Comparison of ENCODE assay signal across 21 cellular contexts in genomic region chr10:23877791-23878190, GRCh38.
DNase-seq lines count a peak whose midpoint lies in the region; FAIRE-seq and TF ChIP-seq lines count a peak whose summit lies in the region.
"Had no signal": no experiment of that assay in that cellular context is flagged by ENCODE, and none has a peak within 500 bp of the region (broad histone marks: within the 10 kb centered on the region; RNA-seq: fewer than 3 reads in every experiment).

No MANE protein-coding gene starts in this region.

- POLR2A ChIA-PET in H1 (lab: Charles Lee; ENCODE audit: partially characterized antibody), result no interaction called here

- H2AK5ac ChIP-seq in H1 (ENCODE audit: low read depth, low read length) (no peak overlapping the region), neuronal stem cell (ENCODE audit: low read depth, low read length) (no peak overlapping the region)

- no peak for TF ChIP-seq EP300 in H1 (IDR thresholded peaks at IDR 0.05; ENCODE audit: borderline replicate concordance in 1 of 2, low read depth in 2 of 2, low read length in 2 of 2)

- no peak overlapping the region for H2BK15ac ChIP-seq in H1 (ENCODE audit: low read length)
- no peak overlapping the region for H2BK15ac ChIP-seq in neuronal stem cell (ENCODE audit: low read length)

- no peak overlapping the region for H2BK20ac ChIP-seq in H1 (ENCODE audit: low read length)

- H3K4me3 ChIP-seq in H1 (ENCODE audit: extremely low read depth in 1 of 4, insufficient read depth in 2 of 4, low read depth in 3 of 4, low read length in 4 of 4), result no peak overlapping the region
- no peak overlapping the region for H3K4me3 ChIP-seq in neuronal stem cell (ENCODE audit: low read length in 2 of 2)
- H3K4me3 ChIP-seq: BLaER1, GM12878 had no signal

- H4K8ac ChIP-seq in H1 (ENCODE audit: extremely low read depth, insufficient read depth, low read length) (no peak overlapping the region), neuronal stem cell (ENCODE audit: low read depth, low read length) (no peak overlapping the region)

- H4K20me1 ChIP-seq in H1 (replicated peaks in 1 of 2; ENCODE audit: control insufficient read depth in 1 of 2, insufficient read depth in 2 of 2, low read length in 2 of 2), result no peaks in the 10 kb centered on the region
- H4K20me1 ChIP-seq: BLaER1 had no signal

- no peak overlapping the region for H3K4ac ChIP-seq in H1 (replicated peaks; ENCODE audit: insufficient read length, low read depth, low read length)
- peak overlapping the region; percentile 38 for H3K4ac ChIP-seq in neuronal stem cell (ENCODE audit: low read length)

- H3K27ac ChIP-seq in H1 (ENCODE audit: low read depth, low read length) (no peak overlapping the region), neuronal stem cell (replicated peaks; ENCODE audit: low read length) (no peak overlapping the region)
- H3K27ac ChIP-seq: BLaER1 had no signal

- TF ChIP-seq RAD21 in H1 (IDR thresholded peaks at IDR 0.05 in 1 of 2, conservative IDR thresholded peaks at IDR 0.05 in 1 of 2; ENCODE audit: low read depth in 2 of 2, low read length in 2 of 2), result no peak

- no peak overlapping the region for H2BK12ac ChIP-seq in H1 (ENCODE audit: low read depth, low read length)
- no peak overlapping the region for H2BK12ac ChIP-seq in neuronal stem cell (ENCODE audit: low read length)

- H2BK120ac ChIP-seq in H1 (replicated peaks; ENCODE audit: low read depth, low read length) (no peak overlapping the region), neuronal stem cell (ENCODE audit: low read depth, low read length) (no peak overlapping the region)

- no peak overlapping the region for H4K91ac ChIP-seq in H1 (replicated peaks; ENCODE audit: insufficient read length, low read length)
- H4K91ac ChIP-seq in neuronal stem cell (ENCODE audit: low read depth, low read length, poor library complexity), result no peak overlapping the region

- no peak overlapping the region for H3K56ac ChIP-seq in H1 (replicated peaks; ENCODE audit: insufficient read length, low read depth, low read length)

- H3K79me1 ChIP-seq in H1 (ENCODE audit: low read depth, low read length) (no peaks in the 10 kb centered on the region), neuronal stem cell (ENCODE audit: low read depth, low read length) (no peaks in the 10 kb centered on the region)

- H3K9ac ChIP-seq in H1 (replicated peaks in 1 of 4; ENCODE audit: extremely low read depth in 1 of 4, low read depth in 3 of 4, low read length in 3 of 4), result no peak overlapping the region
- no peak overlapping the region for H3K9ac ChIP-seq in neuronal stem cell (ENCODE audit: low read depth, low read length, poor library complexity)
- H3K9ac ChIP-seq: BLaER1 had no signal

- H3K27me3 ChIP-seq in H1 (replicated peaks in 1 of 4; ENCODE audit: control insufficient read depth in 3 of 4, extremely low read depth in 1 of 4, insufficient read depth in 3 of 4, low read length in 3 of 4) (no peaks in the 10 kb centered on the region), neuronal stem cell (ENCODE audit: control insufficient read depth in 3 of 3, insufficient read depth in 3 of 3, low read depth in 1 of 3, low read length in 3 of 3) (no peaks in the 10 kb centered on the region)
- H3K27me3 ChIP-seq: BE2C, BLaER1 had no signal

- TF ChIP-seq CTCF in H1 (IDR thresholded peaks at IDR 0.05; ENCODE audit: control extremely low read depth in 1 of 3, insufficient read depth in 1 of 3, low read depth in 1 of 3, low read length in 3 of 3), result no peak

- H3K23me2 ChIP-seq in H1 (ENCODE audit: low read depth, low read length), result no peaks in the 10 kb centered on the region

- H3K23ac ChIP-seq in H1 (ENCODE audit: insufficient read length) (no peak overlapping the region), neuronal stem cell (ENCODE audit: low read depth, low read length, poor library complexity) (no peak overlapping the region)

- TF ChIP-seq POLR2A in H1 (IDR thresholded peaks at IDR 0.05; ENCODE audit: control extremely low read depth in 1 of 2, low read depth in 2 of 2, low read length in 2 of 2), result no peak

- H2BK5ac ChIP-seq in H1 (ENCODE audit: low read depth, low read length), result no peak overlapping the region
- H2BK5ac ChIP-seq in neuronal stem cell (ENCODE audit: low read length), result no peak overlapping the region

- H3K36me3 ChIP-seq in H1 (ENCODE audit: control insufficient read depth in 2 of 4, insufficient read depth in 4 of 4, low read length in 3 of 4) (no peaks in the 10 kb centered on the region), neuronal stem cell (replicated peaks in 1 of 2; ENCODE audit: control insufficient read depth in 2 of 2, insufficient read depth in 2 of 2, low read length in 2 of 2) (no peaks in the 10 kb centered on the region)
- H3K36me3 ChIP-seq: BE2C, BLaER1 had no signal

- H3K4me2 ChIP-seq in H1 (ENCODE audit: insufficient read depth in 1 of 2, low read depth in 2 of 2, low read length in 2 of 2), result no peak overlapping the region
- H3K4me2 ChIP-seq in neuronal stem cell (ENCODE audit: insufficient read depth, low read length, poor library complexity, severe bottlenecking), result no peak overlapping the region
- H3K4me2 ChIP-seq: BLaER1 had no signal

- H2AFZ ChIP-seq in H1 (ENCODE audit: low read length) (0 out of 2 replicates have a peak overlapping the region, but pooled peaks have one; percentile 2), neuronal stem cell (ENCODE audit: low read length) (no peak overlapping the region)

- 95% methylated on average over 8 of the region's 8 CpGs; no CpG with 5 or more reads in 1 of the 2 experiments for WGBS in H1 (ENCODE audit: extremely low coverage in 1 of 2, insufficient coverage in 1 of 2, insufficient read length in 1 of 2, insufficient replicate concordance in 2 of 2, low coverage in 1 of 2, low lambda C conversion rate in 2 of 2, missing lambda C conversion rate in 1 of 2), 2 experiments
- no CpG with 5 or more reads among the region's 8 CpGs for WGBS in neuronal stem cell (ENCODE audit: extremely low coverage in 2 of 2, insufficient read length in 2 of 2, insufficient replicate concordance in 1 of 2), 2 donors

- CTCF ChIA-PET in H1 (lab: Charles Lee; ENCODE audit: partially characterized antibody), result no interaction called here

- H3K9me3 ChIP-seq in H1 (ENCODE audit: insufficient read depth in 2 of 2, low read depth in 1 of 2, low read length in 1 of 2) (no peaks in the 10 kb centered on the region), neuronal stem cell (replicated peaks in 1 of 2; ENCODE audit: control insufficient read depth in 2 of 2, insufficient read depth in 1 of 2, low read depth in 1 of 2, low read length in 2 of 2) (no peaks in the 10 kb centered on the region)
- H3K9me3 ChIP-seq: BE2C had no signal

- H3K4me1 ChIP-seq in H1 (replicated peaks in 1 of 4; ENCODE audit: control insufficient read depth in 3 of 4, insufficient read depth in 4 of 4, low read length in 3 of 4) (no peaks in the 10 kb centered on the region), neuronal stem cell (ENCODE audit: control insufficient read depth in 2 of 2, insufficient read depth in 1 of 2, low read depth in 1 of 2, low read length in 2 of 2) (no peaks in the 10 kb centered on the region)
- H3K4me1 ChIP-seq: BE2C had no signal

- FAIRE-seq in H1 (lab: Jason Lieb, UNC), result no peak
- FAIRE-seq: A204.1, D721Med, GM12878, GM12892, GM18507 had no signal

- H3K79me2 ChIP-seq in H1 (ENCODE audit: control insufficient read depth in 1 of 2, insufficient read depth in 2 of 2, low read length in 2 of 2), result no peaks in the 10 kb centered on the region

- H3K18ac ChIP-seq in H1 (ENCODE audit: extremely low read depth, low read length) (no peak overlapping the region), neuronal stem cell (ENCODE audit: low read length) (no peak overlapping the region)

- no peak overlapping the region for H3K14ac ChIP-seq in H1 (ENCODE audit: insufficient read length)
- no peak overlapping the region for H3K14ac ChIP-seq in neuronal stem cell (ENCODE audit: low read length)

- H4K5ac ChIP-seq in H1 (ENCODE audit: insufficient read length, low read depth, low read length), result no peak overlapping the region

- DNase-seq in ELF-1 (ENCODE audit: low read depth, low spot score) (peak; percentile 1), H1 (ENCODE audit: low read depth in 1 of 2, low spot score in 2 of 2) (no peak), neuronal stem cell (ENCODE audit: low spot score) (no peak), NOMO-1 treated with dmso at 0.1 percent for 144 hours (lab: John Stamatoyannopoulos, UW; ENCODE audit: unreplicated experiment) (no peak), D341Med (ENCODE audit: low spot score) (no peak)
- DNase-seq: 8988T; ACHN; BE2C; C1 segment of cervical spinal cord; CD4-positive, alpha-beta memory T cell; CD4-positive, CD25-positive, alpha-beta regulatory T cell; CD8-positive, alpha-beta memory T cell; COR-L47; DMS79 treated with DMSO at 0.1 percent for 48 hours; GDM1 had no signal
